In genomic region chr12:110721570-110721969, GRCh38 we compare ENCODE assay signal across 17 cellular contexts.
"Had no signal": no experiment of that assay in that cellular context is flagged by ENCODE, and none has a peak within 500 bp of the region (broad histone marks: within the 10 kb centered on the region; RNA-seq: fewer than 3 reads in every experiment).

No MANE protein-coding gene starts in this region.

- H3K4me3 Mint-ChIP-seq: activated naive CD8-positive, alpha-beta T cell treated with anti-CD3 and anti-CD28 coated beads for 36 hours; activated T-helper 17 cell treated with anti-CD3 and anti-CD28 coated beads, Interleukin-2, amount 50 U/mL, for 72 hours; naive thymus-derived CD4-positive, alpha-beta T cell; T-helper 1 cell treated with Interleukin-12 subunit alpha and Interleukin-12 subunit beta and Interleukin-4 antibody, amounts not matched to agents 30 μg/mL and 1 μg/mL, for 36 hours had no signal

- H3K4me3 ChIP-seq: esophagus muscularis mucosa, prostate gland, tibial artery had no signal

- H3K9me3 Mint-ChIP-seq: activated naive CD8-positive, alpha-beta T cell treated with anti-CD3 and anti-CD28 coated beads for 36 hours; activated T-helper 17 cell treated with anti-CD3 and anti-CD28 coated beads, Interleukin-2, amount 50 U/mL, for 72 hours; T-helper 1 cell treated with Interleukin-12 subunit alpha and Interleukin-12 subunit beta and Interleukin-4 antibody, amounts not matched to agents 30 μg/mL and 1 μg/mL, for 36 hours had no signal

- H3K27me3 ChIP-seq: esophagus muscularis mucosa, tibial artery had no signal

- H3K27ac Mint-ChIP-seq: activated T-helper 17 cell treated with anti-CD3 and anti-CD28 coated beads, Interleukin-2, amount 50 U/mL, for 72 hours; T-helper 1 cell treated with Interleukin-12 subunit alpha and Interleukin-12 subunit beta and Interleukin-4 antibody, amounts not matched to agents 30 μg/mL and 1 μg/mL, for 36 hours had no signal

- H3K27me3 Mint-ChIP-seq: activated naive CD8-positive, alpha-beta T cell treated with anti-CD3 and anti-CD28 coated beads for 36 hours; activated T-helper 17 cell treated with anti-CD3 and anti-CD28 coated beads, Interleukin-2, amount 50 U/mL, for 72 hours; naive thymus-derived CD4-positive, alpha-beta T cell had no signal

- DNase-seq: activated CD4-positive, CD25-positive, alpha-beta regulatory T cell treated with anti-CD3 and anti-CD28 coated beads, Interleukin-2, amount 50 U/mL, for 72 hours; activated naive CD4-positive, alpha-beta T cell; activated naive CD8-positive, alpha-beta T cell treated with anti-CD3 and anti-CD28 coated beads for 36 hours; amygdala; dermis blood vessel endothelial cell; effector memory CD4-positive, alpha-beta T cell; mesendoderm; naive thymus-derived CD4-positive, alpha-beta T cell; right cardiac atrium; stimulated activated CD4-positive, alpha-beta T cell treated with anti-CD3 and anti-CD28 coated beads, Interleukin-2, amount 100 ng/mL, for 24 hours; stimulated activated naive CD8-positive, alpha-beta T cell treated with anti-CD3 and anti-CD28 coated beads, Interleukin-15, Interleukin-2, amounts not matched to agents 100 U/mL and 50 U/mL, for 24 hours; substantia nigra; tibial artery had no signal

- ATAC-seq: activated T-helper 17 cell treated with anti-CD3 and anti-CD28 coated beads, Interleukin-2, amount 50 U/mL, for 72 hours; naive thymus-derived CD4-positive, alpha-beta T cell; right cardiac atrium; stimulated activated naive CD8-positive, alpha-beta T cell treated with anti-CD3 and anti-CD28 coated beads, Interleukin-15, Interleukin-2, amounts not matched to agents 100 U/mL and 50 U/mL, for 24 hours had no signal

- H3K9me3 ChIP-seq: esophagus muscularis mucosa, prostate gland, tibial artery had no signal

- H3K4me1 ChIP-seq: prostate gland, tibial artery had no signal
